Comparison of ENCODE assay signal across 1 cellular context in the genomic region with DNA sequence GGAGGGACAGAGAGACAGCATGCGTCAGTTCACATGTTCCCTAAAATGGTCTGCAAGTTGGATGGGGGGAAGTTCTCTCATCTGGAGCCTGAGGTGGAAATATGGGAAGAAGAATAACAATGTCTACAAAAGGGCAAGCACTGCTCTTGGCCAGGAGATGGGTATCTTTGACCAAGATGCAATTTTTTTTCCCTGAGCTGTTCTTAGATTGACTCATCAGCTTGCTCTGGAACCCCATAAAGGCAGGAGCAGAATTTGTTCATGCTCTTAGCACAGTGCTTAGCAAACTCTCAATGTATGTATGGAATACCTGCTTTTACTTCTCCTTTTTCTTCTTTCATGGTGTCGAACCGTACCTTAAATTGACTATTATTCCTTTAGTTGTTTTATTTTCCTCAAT.
TF ChIP-seq lines count a peak whose summit lies in the region.

No MANE protein-coding gene starts in this region.

TF ChIP-seq in GM23338, 12 proteins besides CTCF, POLR2A, EP300 and RAD21 (continued from another document):
- no peak for TF ChIP-seq ZNF462 (CRISPR knock-in tag; IDR thresholded peaks at IDR 0.05)
